Comparison of ENCODE assay signal across 8 cellular contexts in genomic region chr3:81302045-81302444, GRCh38.
DNase-seq lines count a peak whose midpoint lies in the region; ATAC-seq and TF ChIP-seq lines count a peak whose summit lies in the region.

No MANE protein-coding gene starts in this region.

- H3K36me3 ChIP-seq in iPS DF 6.9 (ENCODE audit: control insufficient read depth, insufficient read depth, low read length) (no peaks in the 10 kb centered on the region), thyroid gland (no peaks in the 10 kb centered on the region)

- no peaks in the 10 kb centered on the region for H3K27me3 ChIP-seq in iPS DF 6.9 (ENCODE audit: control insufficient read depth, insufficient read depth, low read length)
- H3K27me3 ChIP-seq in thyroid gland = no peaks in the 10 kb centered on the region

- no peak for TF ChIP-seq POLR2A in thyroid gland (IDR thresholded peaks at IDR 0.05)

- H3K4me3 ChIP-seq in astrocyte of the spinal cord (ENCODE audit: low read depth, low read length) (no peak overlapping the region), iPS DF 6.9 (ENCODE audit: low read length) (no peak overlapping the region), thyroid gland (replicated peaks in 1 of 3) (no peak overlapping the region)

- no peaks in the 10 kb centered on the region for H3K4me1 ChIP-seq in iPS DF 6.9 (ENCODE audit: control insufficient read depth, insufficient read depth, low read length)
- H3K4me1 ChIP-seq in thyroid gland = no peaks in the 10 kb centered on the region

- H3K27ac ChIP-seq in iPS DF 6.9 (ENCODE audit: low read length) (no peak overlapping the region), thyroid gland (no peak overlapping the region)

- DNase-seq in COR-L47 (lab: John Stamatoyannopoulos, UW) = peak; percentile 6
- peak; percentile 39 for DNase-seq in NCI-H226
- DNase-seq in astrocyte of the spinal cord (ENCODE audit: low read depth, low spot score) = peak; percentile 48
- DNase-seq in iPS DF 6.9 (ENCODE audit: low read depth, low spot score) = peak; percentile 18
- DNase-seq in thyroid gland = peak; percentile 7 to 21
- no peak for DNase-seq in islet precursor cell

- ATAC-seq in GM18511 (IDR thresholded peaks at IDR 0.05; ENCODE audit: unreplicated experiment) (peak; percentile 80), HG02938 (IDR thresholded peaks at IDR 0.05; ENCODE audit: unreplicated experiment) (peak; percentile 69)

- H3K9me3 ChIP-seq in iPS DF 6.9 (ENCODE audit: control insufficient read depth, insufficient read depth, low read length) (no peaks in the 10 kb centered on the region), thyroid gland (no peaks in the 10 kb centered on the region)

- in situ Hi-C loops in astrocyte of the spinal cord (cut with HindIII; ENCODE audit: low sequenced_read_pairs) = no loop called here

- TF ChIP-seq CTCF in astrocyte of the spinal cord (IDR thresholded peaks at IDR 0.05; ENCODE audit: low read depth, low read length) (peak; percentile 69), thyroid gland (IDR thresholded peaks at IDR 0.05) (peak in 3 of 6 experiments; percentile 41 to 60 (median 52))

- intact Hi-C loops in thyroid gland (cut with DNase I) = no loop called here

- no CpG with 5 or more reads among the region's 1 CpG for WGBS in iPS DF 6.9 (ENCODE audit: insufficient coverage, insufficient read length)
- WGBS in thyroid gland, 2 donors = 20 to 24% methylated on average over 1 of the region's 1 CpG
